9 cellular contexts compared by ENCODE assay signal in genomic region chr15:65287515-65287845, GRCh38. TPM values are rescaled to one million over a fixed set of nuclear protein-coding genes. Genes with fewer than 3 reads are reported as not detected.
A peak's percentile ranks its signal among the peaks of the same experiment; 100 is the strongest.
DNase-seq lines count a peak whose midpoint lies in the region; ATAC-seq, FAIRE-seq and TF ChIP-seq lines count a peak whose summit lies in the region.
"Had no signal": no experiment of that assay in that cellular context is flagged by ENCODE, and none has a peak within 500 bp of the region (broad histone marks: within the 10 kb centered on the region; RNA-seq: fewer than 3 reads in every experiment).

No MANE protein-coding gene starts in this region.

- no peaks in the 10 kb centered on the region for H3K9me3 ChIP-seq in HepG2 (ENCODE audit: low read length)
- H3K9me3 ChIP-seq in thoracic aorta = no peaks in the 10 kb centered on the region

- no peaks in the 10 kb centered on the region for H3K27me3 Mint-ChIP-seq in activated T-cell treated with anti-CD3 and anti-CD28 coated beads, Interleukin-2, amount 50 U/mL, for 24 hours
- H3K27me3 Mint-ChIP-seq in activated T-helper 1 cell treated with anti-CD3 and anti-CD28 coated beads, Interleukin-12 subunit alpha, Interleukin-12 subunit beta, Interleukin-2, Interleukin-4 antibody, amounts not matched to agents 30 ng/mL and 10 ng/mL and 1 ng/mL, durations not matched to agents 14 hours and 24 hours and 36 hours (ENCODE audit: insufficient read depth) = no peaks in the 10 kb centered on the region

- no peak for FAIRE-seq in HepG2 (lab: Jason Lieb, UNC)

- H3K36me3 ChIP-seq in HepG2 (replicated peaks in 1 of 2; ENCODE audit: control insufficient read depth in 1 of 2, insufficient read depth in 2 of 2, low read length in 2 of 2) = no peaks in the 10 kb centered on the region
- no peaks in the 10 kb centered on the region for H3K36me3 ChIP-seq in thoracic aorta

- H3K4me1 Mint-ChIP-seq in activated T-cell treated with anti-CD3 and anti-CD28 coated beads, Interleukin-2, amount 50 U/mL, for 24 hours (ENCODE audit: low read depth) = peaks cover 32% of the 10 kb centered on the region
- H3K4me1 Mint-ChIP-seq in activated T-helper 1 cell treated with anti-CD3 and anti-CD28 coated beads, Interleukin-12 subunit alpha, Interleukin-12 subunit beta, Interleukin-2, Interleukin-4 antibody, amounts not matched to agents 30 ng/mL and 10 ng/mL and 1 ng/mL, durations not matched to agents 14 hours and 24 hours and 36 hours (ENCODE audit: low read depth) = peaks cover 29% of the 10 kb centered on the region

- no peak for TF ChIP-seq POLR2A in HepG2 (IDR thresholded peaks at IDR 0.05; ENCODE audit: insufficient read depth in 1 of 2, low read depth in 2 of 2, low read length in 2 of 2)

- H3K9me3 Mint-ChIP-seq in activated T-cell treated with anti-CD3 and anti-CD28 coated beads, Interleukin-2, amount 50 U/mL, for 24 hours = no peaks in the 10 kb centered on the region
- H3K9me3 Mint-ChIP-seq in activated T-helper 1 cell treated with anti-CD3 and anti-CD28 coated beads, Interleukin-12 subunit alpha, Interleukin-12 subunit beta, Interleukin-2, Interleukin-4 antibody, amounts not matched to agents 30 ng/mL and 10 ng/mL and 1 ng/mL, durations not matched to agents 14 hours and 24 hours and 36 hours = no peaks in the 10 kb centered on the region

- H3K79me2 ChIP-seq in HepG2 (ENCODE audit: insufficient read depth, low read length) = no peaks in the 10 kb centered on the region

- DNase-seq in activated T-cell treated with anti-CD3 and anti-CD28 coated beads, Interleukin-2, amount 50 U/mL, for 24 hours = no peak
- no peak for DNase-seq in activated T-cell treated with anti-CD3 and anti-CD28 coated beads for 4 hours
- DNase-seq in activated T-helper 1 cell treated with anti-CD3 and anti-CD28 coated beads, Interleukin-12 subunit alpha, Interleukin-12 subunit beta, Interleukin-2, Interleukin-4 antibody, amounts not matched to agents 30 ng/mL and 10 ng/mL and 1 ng/mL, durations not matched to agents 14 hours and 24 hours and 36 hours (ENCODE audit: low spot score) = no peak
- no peak for DNase-seq in HepG2 (ENCODE audit: low spot score)
- no peak for DNase-seq in thoracic aorta (ENCODE audit: low spot score)
- DNase-seq in RPMI8226 = no peak

- no peak for TF ChIP-seq RAD21 in HepG2 (CRISPR knock-in tag; IDR thresholded peaks at IDR 0.05)

- no TSS peak for BruUV-seq in HepG2 (replicated peaks; lab: Mats Ljungman, UMichigan)

- CTCF ChIA-PET in HepG2 (lab: Yijun Ruan, JAX; ENCODE audit: low intra/inter-chr PET ratio, low total read pairs) = no interaction called here

- peaks cover 9% of the 10 kb centered on the region for H3K36me3 Mint-ChIP-seq in activated T-cell treated with anti-CD3 and anti-CD28 coated beads, Interleukin-2, amount 50 U/mL, for 24 hours (ENCODE audit: low read depth)
- peaks cover 9% of the 10 kb centered on the region for H3K36me3 Mint-ChIP-seq in activated T-helper 1 cell treated with anti-CD3 and anti-CD28 coated beads, Interleukin-12 subunit alpha, Interleukin-12 subunit beta, Interleukin-2, Interleukin-4 antibody, amounts not matched to agents 30 ng/mL and 10 ng/mL and 1 ng/mL, durations not matched to agents 14 hours and 24 hours and 36 hours (ENCODE audit: low read depth)

- no peak for TF ChIP-seq CTCF in HepG2 (CRISPR knock-in tag; IDR thresholded peaks at IDR 0.05)
- no peak for TF ChIP-seq CTCF in thoracic aorta (IDR thresholded peaks at IDR 0.05)

- H3K4me1 ChIP-seq in HepG2 (ENCODE audit: insufficient read depth, low read length) = peaks cover 46% of the 10 kb centered on the region
- peaks cover 2 to 20% of the 10 kb centered on the region in 2 donors for H3K4me1 ChIP-seq in thoracic aorta (ENCODE audit: control insufficient read depth in 1 of 2, low read depth in 2 of 2)

- TF ChIP-seq EP300 in HepG2 (IDR thresholded peaks at IDR 0.05; ENCODE audit: low read depth in 2 of 2, low read length in 2 of 2) = no peak
- TF ChIP-seq EP300 in HepG2 (CRISPR knock-in tag; IDR thresholded peaks at IDR 0.05; ENCODE audit: borderline replicate concordance) = no peak

- intact Hi-C loops in activated T-helper 1 cell treated with anti-CD3 and anti-CD28 coated beads, Interleukin-12 subunit alpha, Interleukin-12 subunit beta, Interleukin-2, Interleukin-4 antibody, amounts not matched to agents 30 ng/mL and 10 ng/mL and 1 ng/mL, durations not matched to agents 14 hours and 24 hours and 36 hours (cut with micrococcal nuclease) = loop anchor here (2.0 to 5.0 kb wide), 3 partner anchors 40 to 463 kb away; partner anchors contain the start of gene PIF1
- intact Hi-C loops in HepG2 (cut with micrococcal nuclease; ENCODE audit: unreplicated experiment) = no loop called here

- in situ Hi-C loops in HepG2 (cut with HindIII; ENCODE audit: extremely low pct_ligation_motif_present, low pct_unique_long_range_greater_than_20kb) = no loop called here

- no peaks in the 10 kb centered on the region; a peak in 1 of 5 replicates for H3K27me3 ChIP-seq in HepG2 (ENCODE audit: control insufficient read depth in 1 of 2, insufficient read depth in 2 of 2, low read length in 2 of 2)
- H3K27me3 ChIP-seq in thoracic aorta (replicated peaks; ENCODE audit: insufficient read depth) = no peaks in the 10 kb centered on the region

- no peaks in the 10 kb centered on the region for H4K20me1 ChIP-seq in HepG2 (ENCODE audit: insufficient read depth, low read length)

- H3K27ac ChIP-seq in HepG2 (ENCODE audit: extremely low read length, insufficient read depth, low read length) (no peak overlapping the region), thoracic aorta (peak overlapping the region; percentile 80 to 92)
- H3K27ac ChIP-seq: epithelial cell of prostate had no signal

- H3K4me3 ChIP-seq in HepG2 (replicated peaks in 1 of 3; ENCODE audit: insufficient read depth in 1 of 3, low read depth in 2 of 3, low read length in 3 of 3) = peak overlapping the region in 2 of 3 experiments; percentile 25 to 78; a peak in 2 of 6 replicates
- peak overlapping the region; percentile 96 for H3K4me3 ChIP-seq in thoracic aorta

- ATAC-seq in HepG2 = no peak
- no peak for ATAC-seq in thoracic aorta (ENCODE audit: insufficient number of reproducible peaks, low FRiP score, low read depth)
- ATAC-seq in GM18498 (IDR thresholded peaks at IDR 0.05; ENCODE audit: unreplicated experiment) = no peak
- ATAC-seq in HG03442 (IDR thresholded peaks at IDR 0.05; ENCODE audit: unreplicated experiment) = no peak

- POLR2A ChIA-PET in HepG2 (lab: Yijun Ruan, JAX) = interaction anchor here (0.7 to 3.8 kb wide), 6 partner anchors 10 to 243 kb away, joined by 3 to 40 read pairs (median 23); partner anchors contain the start of gene RNU5B-1

- 56% methylated on average over 2 of the region's 2 CpGs for WGBS in HepG2 (ENCODE audit: low lambda C conversion rate)

- H2AFZ ChIP-seq in HepG2 (ENCODE audit: low read length) = no peak overlapping the region

- H3K4me2 ChIP-seq in HepG2 (ENCODE audit: low read depth, low read length) = peak overlapping the region; percentile 93

- peak overlapping the region; percentile 58; the same call in 1 of the 2 replicates for H3K9ac ChIP-seq in HepG2 (ENCODE audit: insufficient read depth, low read depth, low read length)

- H3K27ac Mint-ChIP-seq in activated T-cell treated with anti-CD3 and anti-CD28 coated beads, Interleukin-2, amount 50 U/mL, for 24 hours = no peak overlapping the region
- peak overlapping the region; percentile 76 for H3K27ac Mint-ChIP-seq in activated T-helper 1 cell treated with anti-CD3 and anti-CD28 coated beads, Interleukin-12 subunit alpha, Interleukin-12 subunit beta, Interleukin-2, Interleukin-4 antibody, amounts not matched to agents 30 ng/mL and 10 ng/mL and 1 ng/mL, durations not matched to agents 14 hours and 24 hours and 36 hours

- peak overlapping the region; percentile 84 for H3K4me3 Mint-ChIP-seq in activated T-cell treated with anti-CD3 and anti-CD28 coated beads, Interleukin-2, amount 50 U/mL, for 24 hours
- peak overlapping the region; percentile 86 for H3K4me3 Mint-ChIP-seq in activated T-helper 1 cell treated with anti-CD3 and anti-CD28 coated beads, Interleukin-12 subunit alpha, Interleukin-12 subunit beta, Interleukin-2, Interleukin-4 antibody, amounts not matched to agents 30 ng/mL and 10 ng/mL and 1 ng/mL, durations not matched to agents 14 hours and 24 hours and 36 hours

RNA-seq across cellular contexts. Expression of gene PARP16, which starts 0.8 kb away (rescaled TPM):
- 12.4 and 14.0 TPM in 2 replicates for total RNA-seq in activated T-helper 1 cell treated with anti-CD3 and anti-CD28 coated beads, Interleukin-12 subunit alpha, Interleukin-12 subunit beta, Interleukin-2, Interleukin-4 antibody, amounts not matched to agents 30 ng/mL and 10 ng/mL and 1 ng/mL, durations not matched to agents 14 hours and 24 hours and 36 hours
- total RNA-seq in HepG2 (2016; rRNA removed; fragmentation: Illumina TruSeq; extraction: Trizol) = 6.7 and 6.8 TPM in 2 replicates
- total RNA-seq in HepG2 (2016; cell fraction: cytosol; rRNA removed; fragmentation: Illumina TruSeq; extraction: Trizol; ENCODE audit: low read depth) = 4.9 and 6.3 TPM in 2 replicates
- total RNA-seq in HepG2 (2016; cell fraction: insoluble cytoplasmic fraction; rRNA removed; fragmentation: Illumina TruSeq; extraction: Trizol) = 5.8 and 6.5 TPM in 2 replicates
- total RNA-seq in HepG2 (2016; cell fraction: membrane; rRNA removed; fragmentation: Illumina TruSeq; extraction: Trizol) = 11.7 and 11.9 TPM in 2 replicates
- total RNA-seq in HepG2 (2016; cell fraction: nucleus; rRNA removed; fragmentation: Illumina TruSeq; extraction: Trizol) = 8.4 and 9.2 TPM in 2 replicates
- 7.6 and 8.3 TPM in 2 replicates for polyA plus RNA-seq in HepG2 (2011; rRNA removed)
- polyA plus RNA-seq in HepG2 (2011; cell fraction: cytosol; rRNA removed) = 6.1 and 7.9 TPM in 2 replicates
- 8.2 and 9.3 TPM in 2 replicates for polyA plus RNA-seq in HepG2 (2011; cell fraction: nucleus; rRNA removed)
- polyA plus RNA-seq in HepG2 (2012) = 9.2 and 9.4 TPM in 2 replicates
- polyA plus RNA-seq in HepG2 (2016; cell fraction: cytosol; fragmentation: Illumina TruSeq; extraction: Trizol; ENCODE audit: low read depth) = 6.6 and 8.4 TPM in 2 replicates
- polyA plus RNA-seq in HepG2 (2016; cell fraction: insoluble cytoplasmic fraction; fragmentation: Illumina TruSeq; extraction: Trizol; ENCODE audit: low read depth) = 10.0 and 11.7 TPM in 2 replicates
- polyA plus RNA-seq in HepG2 (2016; cell fraction: membrane; fragmentation: Illumina TruSeq; extraction: Trizol; ENCODE audit: low read depth) = 13.5 and 13.8 TPM in 2 replicates
- 11.6 and 13.2 TPM in 2 replicates for polyA plus RNA-seq in HepG2 (2016; cell fraction: nucleus; fragmentation: Illumina TruSeq; extraction: Trizol; ENCODE audit: insufficient read depth, low read depth)
- 9.3 and 10.7 TPM in 2 replicates for polyA minus RNA-seq in HepG2 (2011; rRNA and poly(A)+ RNA removed; ENCODE audit: low replicate concordance)
- polyA minus RNA-seq in HepG2 (2011; cell fraction: cytosol; rRNA and poly(A)+ RNA removed) = 6.5 and 6.6 TPM in 2 replicates
- 4.8 and 8.6 TPM in 2 replicates for polyA minus RNA-seq in HepG2 (2011; cell fraction: nucleus; rRNA and poly(A)+ RNA removed)
- total RNA-seq in thoracic aorta = 10 to 100 TPM in 1 of 2 donors, 1 to 10 TPM in 1; 7.2 to 15.4 TPM

RNA-seq across cellular contexts. Expression of gene RNU5A-1, which starts 8.4 kb away (rescaled TPM):
- not detected in 2 replicates for total RNA-seq in activated T-helper 1 cell treated with anti-CD3 and anti-CD28 coated beads, Interleukin-12 subunit alpha, Interleukin-12 subunit beta, Interleukin-2, Interleukin-4 antibody, amounts not matched to agents 30 ng/mL and 10 ng/mL and 1 ng/mL, durations not matched to agents 14 hours and 24 hours and 36 hours
- total RNA-seq in HepG2 (2016; rRNA removed; fragmentation: Illumina TruSeq; extraction: Trizol) (292 and 3,645 TPM in 2 replicates), thoracic aorta (not detected)
- total RNA-seq in HepG2 (2016; cell fraction: cytosol; rRNA removed; fragmentation: Illumina TruSeq; extraction: Trizol; ENCODE audit: low read depth) = 5,468 and 5,947 TPM in 2 replicates
- total RNA-seq in HepG2 (2016; cell fraction: insoluble cytoplasmic fraction; rRNA removed; fragmentation: Illumina TruSeq; extraction: Trizol) = 514 and 3,325 TPM in 2 replicates
- 1,210 and 1,231 TPM in 2 replicates for total RNA-seq in HepG2 (2016; cell fraction: membrane; rRNA removed; fragmentation: Illumina TruSeq; extraction: Trizol)
- total RNA-seq in HepG2 (2016; cell fraction: nucleus; rRNA removed; fragmentation: Illumina TruSeq; extraction: Trizol) = 14,015 and 18,308 TPM in 2 replicates
- not detected in 2 replicates for polyA plus RNA-seq in HepG2 (2011; rRNA removed)
- polyA plus RNA-seq in HepG2 (2011; cell fraction: cytosol; rRNA removed) = not detected in 2 replicates
- not detected in 2 replicates for polyA plus RNA-seq in HepG2 (2011; cell fraction: nucleus; rRNA removed)
- not detected in 2 replicates for polyA plus RNA-seq in HepG2 (2012)
- 55.5 TPM in 1 of 2 replicates, not detected in the other for polyA plus RNA-seq in HepG2 (2016; cell fraction: cytosol; fragmentation: Illumina TruSeq; extraction: Trizol; ENCODE audit: low read depth)
- not detected in 2 replicates for polyA plus RNA-seq in HepG2 (2016; cell fraction: insoluble cytoplasmic fraction; fragmentation: Illumina TruSeq; extraction: Trizol; ENCODE audit: low read depth)
- not detected in 2 replicates for polyA plus RNA-seq in HepG2 (2016; cell fraction: membrane; fragmentation: Illumina TruSeq; extraction: Trizol; ENCODE audit: low read depth)
- polyA plus RNA-seq in HepG2 (2016; cell fraction: nucleus; fragmentation: Illumina TruSeq; extraction: Trizol; ENCODE audit: insufficient read depth, low read depth) = not detected in 2 replicates
- polyA minus RNA-seq in HepG2 (2011; rRNA and poly(A)+ RNA removed; ENCODE audit: low replicate concordance) = under 0.01 TPM in 2 replicates
- 527 and 1,161 TPM in 2 replicates for polyA minus RNA-seq in HepG2 (2011; cell fraction: cytosol; rRNA and poly(A)+ RNA removed)
- polyA minus RNA-seq in HepG2 (2011; cell fraction: nucleus; rRNA and poly(A)+ RNA removed) = under 0.01 TPM in 2 replicates

RNA-seq across cellular contexts. Expression of gene RNU5B-1, which starts 17.0 kb away (rescaled TPM):
- not detected in 2 replicates for total RNA-seq in activated T-helper 1 cell treated with anti-CD3 and anti-CD28 coated beads, Interleukin-12 subunit alpha, Interleukin-12 subunit beta, Interleukin-2, Interleukin-4 antibody, amounts not matched to agents 30 ng/mL and 10 ng/mL and 1 ng/mL, durations not matched to agents 14 hours and 24 hours and 36 hours
- total RNA-seq in HepG2 (2016; rRNA removed; fragmentation: Illumina TruSeq; extraction: Trizol) = 417 and 1,646 TPM in 2 replicates
- total RNA-seq in HepG2 (2016; cell fraction: cytosol; rRNA removed; fragmentation: Illumina TruSeq; extraction: Trizol; ENCODE audit: low read depth) = 2,099 and 2,605 TPM in 2 replicates
- total RNA-seq in HepG2 (2016; cell fraction: insoluble cytoplasmic fraction; rRNA removed; fragmentation: Illumina TruSeq; extraction: Trizol) = 240 and 1,608 TPM in 2 replicates
- 403 and 510 TPM in 2 replicates for total RNA-seq in HepG2 (2016; cell fraction: membrane; rRNA removed; fragmentation: Illumina TruSeq; extraction: Trizol)
- 7,864 and 11,549 TPM in 2 replicates for total RNA-seq in HepG2 (2016; cell fraction: nucleus; rRNA removed; fragmentation: Illumina TruSeq; extraction: Trizol)
- not detected in 2 replicates for polyA plus RNA-seq in HepG2 (2011; rRNA removed)
- not detected in 2 replicates for polyA plus RNA-seq in HepG2 (2011; cell fraction: cytosol; rRNA removed)
- under 0.01 TPM in 2 replicates for polyA plus RNA-seq in HepG2 (2011; cell fraction: nucleus; rRNA removed)
- not detected in 2 replicates for polyA plus RNA-seq in HepG2 (2012)
- 44.4 TPM in 1 of 2 replicates, not detected in the other for polyA plus RNA-seq in HepG2 (2016; cell fraction: cytosol; fragmentation: Illumina TruSeq; extraction: Trizol; ENCODE audit: low read depth)
- not detected in 2 replicates for polyA plus RNA-seq in HepG2 (2016; cell fraction: insoluble cytoplasmic fraction; fragmentation: Illumina TruSeq; extraction: Trizol; ENCODE audit: low read depth)
- polyA plus RNA-seq in HepG2 (2016; cell fraction: membrane; fragmentation: Illumina TruSeq; extraction: Trizol; ENCODE audit: low read depth) = not detected in 2 replicates
- not detected in 2 replicates for polyA plus RNA-seq in HepG2 (2016; cell fraction: nucleus; fragmentation: Illumina TruSeq; extraction: Trizol; ENCODE audit: insufficient read depth, low read depth)
- polyA minus RNA-seq in HepG2 (2011; rRNA and poly(A)+ RNA removed; ENCODE audit: low replicate concordance) = under 0.01 TPM in 2 replicates
- 1,229 and 3,173 TPM in 2 replicates for polyA minus RNA-seq in HepG2 (2011; cell fraction: cytosol; rRNA and poly(A)+ RNA removed)
- polyA minus RNA-seq in HepG2 (2011; cell fraction: nucleus; rRNA and poly(A)+ RNA removed) = under 0.01 TPM in 2 replicates
- total RNA-seq in thoracic aorta = not detected

Comparison
In these comparisons a context has a peak if more than half of its experiments do, and no peak if none do; other contexts are left out.
1. RNA of gene RNU5A-1, which starts 8.4 kb away (total RNA-seq): 292 to 18,308 TPM in HepG2; not detected in activated T-helper 1 cell treated with anti-CD3 and anti-CD28 coated beads, Interleukin-12 subunit alpha, Interleukin-12 subunit beta, Interleukin-2, Interleukin-4 antibody, amounts not matched to agents 30 ng/mL and 10 ng/mL and 1 ng/mL, durations not matched to agents 14 hours and 24 hours and 36 hours and not detected in thoracic aorta; every median in the first group is over 100 times any median in the second.
2. RNA of gene RNU5B-1, which starts 17.0 kb away (total RNA-seq): 240 to 11,549 TPM in HepG2; not detected in activated T-helper 1 cell treated with anti-CD3 and anti-CD28 coated beads, Interleukin-12 subunit alpha, Interleukin-12 subunit beta, Interleukin-2, Interleukin-4 antibody, amounts not matched to agents 30 ng/mL and 10 ng/mL and 1 ng/mL, durations not matched to agents 14 hours and 24 hours and 36 hours and not detected in thoracic aorta; every median in the first group is over 100 times any median in the second.